Comparison of ENCODE assay signal across 2 cellular contexts in genomic region chr16:88535181-88535856, GRCh38.
TF ChIP-seq lines count a peak whose summit lies in the region.

No MANE protein-coding gene starts in this region.

TF ChIP-seq in K562, 482 proteins besides CTCF, POLR2A, EP300 and RAD21 (continues in another document):
- TF ChIP-seq ZNF740 (CRISPR knock-in tag; IDR thresholded peaks at IDR 0.05) (0 out of 2 replicates have a peak, but pooled peaks have one; percentile 39), ZNF740 (tag; IDR thresholded peaks at IDR 0.05) (no peak), SP2 (IDR thresholded peaks at IDR 0.05; ENCODE audit: extremely low read depth, low read depth, low read length, poor library complexity, severe bottlenecking) (no peak), BRD9 (IDR thresholded peaks at IDR 0.05; ENCODE audit: low read depth, partially characterized antibody) (no peak), RBM22 (IDR thresholded peaks at IDR 0.05; ENCODE audit: low read depth, low read length, poor library complexity, severe bottlenecking) (peak; percentile 85), GMEB1 (CRISPR knock-in tag; IDR thresholded peaks at IDR 0.05) (no peak), PRDM10 (IDR thresholded peaks at IDR 0.05; ENCODE audit: partially characterized antibody) (no peak), HMGN3 (IDR thresholded peaks at IDR 0.05; ENCODE audit: borderline replicate concordance, extremely low read depth, insufficient read length, low read depth, low read length) (no peak), POLR2G (IDR thresholded peaks at IDR 0.05; ENCODE audit: low read depth, low read length) (peak; percentile 77), ZNF778 (CRISPR knock-in tag; IDR thresholded peaks at IDR 0.05) (no peak), CUX1 (CRISPR knock-in tag; IDR thresholded peaks at IDR 0.05) (no peak)

TF ChIP-seq in HepG2, 621 proteins besides CTCF, POLR2A, EP300 and RAD21 (continues in another document):
- TF ChIP-seq ZKSCAN5 (CRISPR knock-in tag; IDR thresholded peaks at IDR 0.05): no peak
- TF ChIP-seq TRIM22 (IDR thresholded peaks at IDR 0.05): no peak
- TF ChIP-seq CEBPZ (IDR thresholded peaks at IDR 0.05; ENCODE audit: low read length): no peak
- TF ChIP-seq ZNF280B (CRISPR knock-in tag; IDR thresholded peaks at IDR 0.05; ENCODE audit: borderline replicate concordance): no peak
- 0 out of 2 replicates have a peak, but pooled peaks have one; percentile 12 for TF ChIP-seq FOXO4 (CRISPR knock-in tag; conservative IDR thresholded peaks at IDR 0.05)
- TF ChIP-seq FOSL2 (CRISPR knock-in tag; IDR thresholded peaks at IDR 0.05): no peak
- peak; percentile 35; the same call in 1 of the 2 replicates for TF ChIP-seq ZNF687 (CRISPR knock-in tag; IDR thresholded peaks at IDR 0.05)
- TF ChIP-seq SNAPC4 (CRISPR knock-in tag; IDR thresholded peaks at IDR 0.05): no peak
- no peak for TF ChIP-seq MAFF (IDR thresholded peaks at IDR 0.05; ENCODE audit: low read depth, low read length)
- TF ChIP-seq SKIL (CRISPR knock-in tag; IDR thresholded peaks at IDR 0.05; ENCODE audit: borderline replicate concordance): peak; percentile 46; the same call in 1 of the 2 replicates
- TF ChIP-seq ZNF788 (CRISPR knock-in tag; IDR thresholded peaks at IDR 0.05; ENCODE audit: borderline replicate concordance): no peak
- TF ChIP-seq AGO2 (optimal IDR thresholded peaks at IDR 0.05; ENCODE audit: low read depth, low read length): peak; percentile 96
- TF ChIP-seq SMAD9 (CRISPR knock-in tag; IDR thresholded peaks at IDR 0.05): no peak
- TF ChIP-seq GTF3A (CRISPR knock-in tag; conservative IDR thresholded peaks at IDR 0.05): no peak
- TF ChIP-seq ZNF296 (CRISPR knock-in tag; conservative IDR thresholded peaks at IDR 0.05): no peak
- TF ChIP-seq MIER3 (CRISPR knock-in tag; IDR thresholded peaks at IDR 0.05; ENCODE audit: borderline replicate concordance): no peak
- no peak for TF ChIP-seq ZNF12 (CRISPR knock-in tag; IDR thresholded peaks at IDR 0.05)
- TF ChIP-seq ZNF563 (CRISPR knock-in tag; IDR thresholded peaks at IDR 0.05): no peak
- no peak for TF ChIP-seq ZSCAN29 (CRISPR knock-in tag; conservative IDR thresholded peaks at IDR 0.05)
- no peak for TF ChIP-seq ZNF414 (CRISPR knock-in tag; IDR thresholded peaks at IDR 0.05)
- no peak for TF ChIP-seq ZNF878 (CRISPR knock-in tag; IDR thresholded peaks at IDR 0.05)
- TF ChIP-seq POLR2AphosphoS2 (IDR thresholded peaks at IDR 0.05; ENCODE audit: low read depth, low read length): no peak
- TF ChIP-seq ZNF75D (CRISPR knock-in tag; IDR thresholded peaks at IDR 0.05; ENCODE audit: borderline replicate concordance): no peak
- TF ChIP-seq ZSCAN22 (CRISPR knock-in tag; IDR thresholded peaks at IDR 0.05): no peak
- no peak for TF ChIP-seq ARNT (IDR thresholded peaks at IDR 0.05)
- TF ChIP-seq CCAR2 (optimal IDR thresholded peaks at IDR 0.05; ENCODE audit: low read depth, low read length): no peak
- TF ChIP-seq CSRNP1 (CRISPR knock-in tag; IDR thresholded peaks at IDR 0.05): no peak
- TF ChIP-seq ZNF460 (CRISPR knock-in tag; IDR thresholded peaks at IDR 0.05; ENCODE audit: borderline replicate concordance): no peak
- no peak for TF ChIP-seq SMARCE1 (IDR thresholded peaks at IDR 0.05; ENCODE audit: borderline replicate concordance)
- no peak for TF ChIP-seq GATAD2A (CRISPR knock-in tag; IDR thresholded peaks at IDR 0.05)
- TF ChIP-seq SP140L (CRISPR knock-in tag; IDR thresholded peaks at IDR 0.05; ENCODE audit: borderline replicate concordance): no peak
